13 cellular contexts compared by ENCODE assay signal in the genomic region with DNA sequence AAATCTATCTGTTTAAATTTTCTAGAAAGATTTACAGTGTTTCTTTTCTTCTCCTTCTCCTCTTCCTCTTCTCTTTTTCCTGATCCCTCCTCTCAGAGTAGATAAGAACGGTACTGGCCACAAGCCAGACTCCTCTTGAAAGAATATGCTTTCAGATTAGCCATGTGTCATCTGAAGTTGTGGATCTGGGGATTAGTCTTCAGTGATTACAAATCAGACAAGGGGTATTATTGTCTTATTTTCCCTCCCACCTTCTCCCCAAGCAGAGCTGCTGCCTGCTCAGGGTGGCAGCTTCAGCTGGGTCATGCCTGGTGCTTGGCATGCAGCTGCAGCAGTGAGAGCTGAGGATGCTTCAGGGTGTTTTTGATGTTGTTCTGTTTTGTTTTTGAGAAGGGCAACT. TPM values are rescaled to one million over a fixed set of nuclear protein-coding genes. Genes with fewer than 3 reads are reported as not detected.
DNase-seq lines count a peak whose midpoint lies in the region; ATAC-seq and TF ChIP-seq lines count a peak whose summit lies in the region.
"Had no signal": no experiment of that assay in that cellular context is flagged by ENCODE, and none has a peak within 500 bp of the region (broad histone marks: within the 10 kb centered on the region; RNA-seq: fewer than 3 reads in every experiment).

No MANE protein-coding gene starts in this region.

- no peaks in the 10 kb centered on the region for H3K9me3 ChIP-seq in spleen
- H3K9me3 ChIP-seq: MG63 had no signal

- DNase-seq in A172 (ENCODE audit: low spot score) (peak; percentile 40), Daoy (ENCODE audit: low read depth) (peak; percentile 30), SHP77 treated with DMSO at 0.1 percent for 48 hours (lab: John Stamatoyannopoulos, UW) (peak; percentile 12), fibroblast of peridontal ligament (ENCODE audit: extremely low read depth) (peak; percentile 24), HUDEP-2 (lab: John Stamatoyannopoulos, UW; ENCODE audit: unreplicated experiment in 76 of 76) (no peak), spleen (no peak), glomerular visceral epithelial cell (ENCODE audit: extremely low spot score) (no peak)
- DNase-seq: effector memory CD4-positive, alpha-beta T cell; MG63; T-helper 9 cell had no signal

- H3K36me3 ChIP-seq in spleen = no peaks in the 10 kb centered on the region
- H3K36me3 ChIP-seq: MG63 had no signal

- intact Hi-C loops in spleen (cut with DNase I; ENCODE audit: low total_unique reads) = no loop called here

- 10 to 33% (median 18%) methylated on average over 1 of the region's 1 CpG for WGBS in spleen, 5 donors

- H3K27me3 ChIP-seq in spleen (replicated peaks in 1 of 7) = no peaks in the 10 kb centered on the region
- H3K27me3 ChIP-seq: MG63 had no signal

- H3K27ac ChIP-seq in spleen = no peak overlapping the region

- no peak for TF ChIP-seq POLR2A in spleen (IDR thresholded peaks at IDR 0.05)

- no peaks in the 10 kb centered on the region for H3K4me1 ChIP-seq in spleen

- no peak for ATAC-seq in HG03108 (IDR thresholded peaks at IDR 0.05; ENCODE audit: unreplicated experiment)
- ATAC-seq: GM12878 had no signal

- H3K4me3 ChIP-seq in spleen = no peak overlapping the region
- H3K4me3 ChIP-seq: GM12878, MG63 had no signal

- TF ChIP-seq CTCF in spleen (IDR thresholded peaks at IDR 0.05 in 8 of 11, conservative IDR thresholded peaks at IDR 0.05 in 3 of 11) = no peak

RNA-seq across cellular contexts. Expression of gene SGIP1, which starts 42.7 kb away (rescaled TPM):
- total RNA-seq in A172 (2014; rRNA removed; shearing (Covaris generic)) = 0.34 TPM in 1 of 2 replicates, not detected in the other
- total RNA-seq in Daoy (2014; rRNA removed; shearing (Covaris generic)) = not detected in 2 replicates
- 1 to 10 TPM in 3 of 7 donors, under 1 TPM in 2, not detected in 2; 0.60 to 1.6 (median 1.0) TPM for total RNA-seq in spleen
- under 1 TPM; 0.13 to 0.14 (median 0.13) TPM for polyA plus RNA-seq in spleen
- total RNA-seq: GM12878 had no signal
- polyA plus RNA-seq: CD14-positive monocyte had no signal

Comparison
In these comparisons a context has a peak if more than half of its experiments do, and no peak if none do; other contexts are left out.
1. DNase-seq: peak in A172 (single experiment), Daoy (single experiment), SHP77 treated with DMSO at 0.1 percent for 48 hours (single experiment) and fibroblast of peridontal ligament (single experiment); none in HUDEP-2 (0 of 76), spleen (single experiment) and glomerular visceral epithelial cell (single experiment).